In genomic region chr9:21661626-21662025, GRCh38 we compare ENCODE assay signal across 25 cellular contexts.
"Had no signal": no experiment of that assay in that cellular context is flagged by ENCODE, and none has a peak within 500 bp of the region (broad histone marks: within the 10 kb centered on the region; RNA-seq: fewer than 3 reads in every experiment).

No MANE protein-coding gene starts in this region.

- DNase-seq: activated CD4-positive, CD25-positive, alpha-beta regulatory T cell treated with anti-CD3 and anti-CD28 coated beads, Interleukin-2, amount 50 U/mL, for 72 hours; activated CD8-positive, alpha-beta memory T cell treated with anti-CD3 and anti-CD28 coated beads for 24 hours; activated CD8-positive, alpha-beta memory T cell treated with anti-CD3 and anti-CD28 coated beads, Interleukin-2, amount 50 U/mL, for 48 hours; activated effector memory CD4-positive, alpha-beta T cell treated with Interleukin-2 at 50 U/mL for 16 hours; activated T-cell treated with anti-CD3 and anti-CD28 coated beads, Interleukin-2, amount 50 U/mL, for 48 hours; caudate nucleus; colonic mucosa; erythroblast; heart left ventricle; kidney glomerular epithelial cell; left ventricle myocardium inferior; mammary epithelial cell; midbrain; occipital lobe; posterior cingulate gyrus; retina; stimulated activated CD4-positive, alpha-beta T cell treated with anti-CD3 and anti-CD28 coated beads, Interleukin-12 subunit alpha, Interleukin-12 subunit beta, amount 100 ng/mL, for 4 hours; stimulated activated CD4-positive, alpha-beta T cell treated with anti-CD3 and anti-CD28 coated beads, Interleukin-1b, Interleukin-23, amount 100 ng/mL, for 48 hours; stimulated activated CD8-positive, alpha-beta memory T cell treated with anti-CD3 and anti-CD28 coated beads, Interleukin-4, amount 100 ng/mL, for 48 hours; stimulated activated naive CD4-positive, alpha-beta T cell; T-helper 2 cell; thyroid gland had no signal

- H3K9me3 Mint-ChIP-seq: activated naive CD4-positive, alpha-beta T cell treated with anti-CD3 and anti-CD28 coated beads, Interleukin-2, amount 50 U/mL, for 24 hours had no signal

- H3K4me3 Mint-ChIP-seq: activated naive CD4-positive, alpha-beta T cell treated with anti-CD3 and anti-CD28 coated beads, Interleukin-2, amount 50 U/mL, for 24 hours had no signal

- H3K27ac ChIP-seq: colonic mucosa, heart left ventricle, left ventricle myocardium inferior, thyroid gland, VCaP had no signal

- H3K4me3 ChIP-seq: colonic mucosa, heart left ventricle, left ventricle myocardium inferior, thyroid gland had no signal

- H3K27me3 ChIP-seq: colonic mucosa, heart left ventricle, thyroid gland had no signal

- ATAC-seq: heart left ventricle had no signal

- H3K36me3 Mint-ChIP-seq: activated naive CD4-positive, alpha-beta T cell treated with anti-CD3 and anti-CD28 coated beads, Interleukin-2, amount 50 U/mL, for 24 hours had no signal

- H3K4me1 ChIP-seq: colonic mucosa, heart left ventricle, left ventricle myocardium inferior had no signal

- H3K36me3 ChIP-seq: colonic mucosa, heart left ventricle, left ventricle myocardium inferior, thyroid gland had no signal

- H3K9me3 ChIP-seq: colonic mucosa, thyroid gland had no signal

- FAIRE-seq: frontal cortex had no signal

- H3K27me3 Mint-ChIP-seq: activated naive CD4-positive, alpha-beta T cell treated with anti-CD3 and anti-CD28 coated beads, Interleukin-2, amount 50 U/mL, for 24 hours had no signal
